In genomic region chr17:68435876-68436842, GRCh38 we compare ENCODE assay signal across 7 cellular contexts. TPM values are rescaled to one million over a fixed set of nuclear protein-coding genes. Genes with fewer than 3 reads are reported as not detected.
A peak's percentile ranks its signal among the peaks of the same experiment; 100 is the strongest.
DNase-seq lines count a peak whose midpoint lies in the region; FAIRE-seq and TF ChIP-seq lines count a peak whose summit lies in the region.

No MANE protein-coding gene starts in this region.

- H3K9me3 Mint-ChIP-seq in endodermal cell: no peaks in the 10 kb centered on the region

- FAIRE-seq in GM18507 (lab: Jason Lieb, UNC): peak; percentile 83

- peak; percentile 92 for TF ChIP-seq CTCF in endodermal cell (conservative IDR thresholded peaks at IDR 0.05)

- no peaks in the 10 kb centered on the region for H3K27me3 ChIP-seq in endodermal cell (ENCODE audit: control insufficient read depth, insufficient read depth, low read length, poor library complexity, severe bottlenecking)

- no peak overlapping the region for H3K4me3 ChIP-seq in endodermal cell (ENCODE audit: low read length)

- H3K36me3 Mint-ChIP-seq in endodermal cell (ENCODE audit: low read depth): peaks cover 30% of the 10 kb centered on the region

- no peaks in the 10 kb centered on the region for H3K4me1 ChIP-seq in endodermal cell (ENCODE audit: control insufficient read depth, insufficient read depth, low read length)

- no peak overlapping the region for H3K4me3 Mint-ChIP-seq in endodermal cell

- no peak overlapping the region for H3K27ac Mint-ChIP-seq in endodermal cell

- WGBS in endodermal cell (ENCODE audit: insufficient coverage in 1 of 2, insufficient read length in 1 of 2), 2 experiments: 80 to 86% methylated on average over 14 to 20 of the region's 20 CpGs

- no peak overlapping the region for H3K27ac ChIP-seq in endodermal cell (ENCODE audit: low read depth, low read length)

- H3K9ac ChIP-seq in endodermal cell (ENCODE audit: extremely low read depth, low read length, poor library complexity, severe bottlenecking): no peak overlapping the region

- DNase-seq in GM18507 (ENCODE audit: extremely low spot score, insufficient read length, low read depth) (peak; percentile 46), HUDEP-2 (lab: John Stamatoyannopoulos, UW; ENCODE audit: unreplicated experiment in 76 of 76) (peak in 72 of 76 experiments; percentile 6 to 86 (median 67)), NOMO-1 (lab: John Stamatoyannopoulos, UW; ENCODE audit: unreplicated experiment in 2 of 2) (peak; percentile 67 to 85), endodermal cell (peak; percentile 95), midbrain (lab: John Stamatoyannopoulos, UW) (peak; percentile 54)
- DNase-seq in activated CD8-positive, alpha-beta memory T cell treated with anti-CD3 and anti-CD28 coated beads for 24 hours: peak; percentile 91
- peak; percentile 71 for DNase-seq in stimulated activated CD8-positive, alpha-beta memory T cell treated with anti-CD3 and anti-CD28 coated beads, Interleukin-7, amount 100 ng/mL, for 24 hours (ENCODE audit: low read depth)

- H3K36me3 ChIP-seq in endodermal cell (ENCODE audit: control insufficient read depth, insufficient read depth, low read length): peaks cover 25% of the 10 kb centered on the region

- H3K27me3 Mint-ChIP-seq in endodermal cell (ENCODE audit: insufficient read depth): no peaks in the 10 kb centered on the region

- peaks cover 14% of the 10 kb centered on the region for H3K4me1 Mint-ChIP-seq in endodermal cell

- no peaks in the 10 kb centered on the region for H3K9me3 ChIP-seq in endodermal cell (ENCODE audit: control insufficient read depth, low read length)

RNA-seq across cellular contexts. Expression of gene WIPI1, which starts 21.1 kb away (rescaled TPM):
- 10 to 100 TPM; 32.0 to 39.5 TPM for total RNA-seq in endodermal cell
- 21.5 TPM for polyA plus RNA-seq in endodermal cell (2013, experiment 1 of 2)
- 26.3 TPM for polyA plus RNA-seq in endodermal cell (2013, experiment 2 of 2)
